Comparison of ENCODE assay signal across 8 cellular contexts in genomic region chr16:49857423-49858181, GRCh38. TPM values are rescaled to one million over a fixed set of nuclear protein-coding genes. Genes with fewer than 3 reads are reported as not detected.
DNase-seq lines count a peak whose midpoint lies in the region; ATAC-seq and TF ChIP-seq lines count a peak whose summit lies in the region.

No MANE protein-coding gene starts in this region.

- H3K9ac ChIP-seq in HCT116 (ENCODE audit: low read length) = 0 out of 2 replicates have a peak overlapping the region, but pooled peaks have one; percentile 11
- H3K9ac ChIP-seq in OCI-LY3 (ENCODE audit: low read length) = no peak overlapping the region

- H4K20me1 ChIP-seq in HCT116 (ENCODE audit: insufficient read depth) (no peaks in the 10 kb centered on the region), OCI-LY3 (ENCODE audit: insufficient read depth, low read length) (no peaks in the 10 kb centered on the region)

- peak overlapping the region; percentile 94 for H3K4me2 ChIP-seq in HCT116 (ENCODE audit: low read length)
- peak overlapping the region; percentile 75 for H3K4me2 ChIP-seq in OCI-LY3 (ENCODE audit: low read length)

- WGBS in heart right ventricle, 2 donors = 1% methylated on average over 52 of the region's 52 CpGs

- peak; percentile 64 for ATAC-seq in HCT116
- ATAC-seq in heart right ventricle = peak in 1 of 8 donors; percentile 1
- no peak for ATAC-seq in GM19463 (IDR thresholded peaks at IDR 0.05; ENCODE audit: unreplicated experiment)
- no peak for ATAC-seq in GM21717 (IDR thresholded peaks at IDR 0.05; ENCODE audit: unreplicated experiment)

- peak overlapping the region; percentile 88 for H3K4me3 Mint-ChIP-seq in progenitor cell of endocrine pancreas (ENCODE audit: low read depth)

- H3K9me2 ChIP-seq in HCT116 (ENCODE audit: insufficient read depth) = no peaks in the 10 kb centered on the region

- peaks cover 27% of the 10 kb centered on the region for H3K4me1 Mint-ChIP-seq in progenitor cell of endocrine pancreas (ENCODE audit: low read depth)

- H3K27ac ChIP-seq in HCT116 (ENCODE audit: low read depth, low read length) (no peak overlapping the region; the same call in 1 of the 2 replicates), OCI-LY3 (ENCODE audit: low read length) (no peak overlapping the region), heart right ventricle (peak overlapping the region in 9 of 10 donors; percentile 85 to 99 (median 94))

- H3K4me1 ChIP-seq in HCT116 (ENCODE audit: control insufficient read depth in 1 of 2, insufficient read depth in 2 of 2, low read length in 2 of 2) (peaks cover 8 to 26% of the 10 kb centered on the region in 2 experiments; a peak in 3 of 4 replicates), OCI-LY3 (ENCODE audit: low read length) (no peaks in the 10 kb centered on the region), heart right ventricle (peaks cover 0 to 50% (median 36%) of the 10 kb centered on the region in 9 donors)

- H3K9me3 ChIP-seq in HCT116 (ENCODE audit: control insufficient read depth in 1 of 2, insufficient read depth in 1 of 2, low read depth in 1 of 2, low read length in 2 of 2) (no peaks in the 10 kb centered on the region), OCI-LY3 (ENCODE audit: insufficient read depth, low read length) (no peaks in the 10 kb centered on the region), heart right ventricle (no peaks in the 10 kb centered on the region)

- peak; percentile 56 for TF ChIP-seq RAD21 in HCT116 (IDR thresholded peaks at IDR 0.05; ENCODE audit: low read depth)

- H3K27me3 ChIP-seq in HCT116 (ENCODE audit: insufficient read depth, low read length) = peaks cover 20% of the 10 kb centered on the region; the same call in 1 of the 2 replicates
- H3K27me3 ChIP-seq in OCI-LY3 (ENCODE audit: low read depth, low read length) = peaks cover 28% of the 10 kb centered on the region
- peaks cover 0 to 82% (median 0%) of the 10 kb centered on the region in 7 donors for H3K27me3 ChIP-seq in heart right ventricle

- H3K36me3 ChIP-seq in HCT116 (ENCODE audit: control insufficient read depth in 1 of 2, insufficient read depth in 2 of 2, low read length in 2 of 2) (no peaks in the 10 kb centered on the region), OCI-LY3 (replicated peaks; ENCODE audit: low read depth, low read length) (no peaks in the 10 kb centered on the region), heart right ventricle (no peaks in the 10 kb centered on the region)

- H3K4me3 ChIP-seq in AG10803 (ENCODE audit: low read length) (peak overlapping the region; percentile 52), HCT116 (replicated peaks in 1 of 2; ENCODE audit: low read depth in 1 of 2, low read length in 2 of 2) (peak overlapping the region; percentile 48 to 63), OCI-LY3 (ENCODE audit: low read length) (0 out of 2 replicates have a peak overlapping the region, but pooled peaks have one; percentile 86), heart right ventricle (peak overlapping the region in 9 of 10 donors; percentile 57 to 84 (median 72))

- no peaks in the 10 kb centered on the region for H3K36me3 Mint-ChIP-seq in progenitor cell of endocrine pancreas (ENCODE audit: insufficient read depth)

- peaks cover 8% of the 10 kb centered on the region for H3K27me3 Mint-ChIP-seq in progenitor cell of endocrine pancreas

- H3K79me2 ChIP-seq in HCT116 (ENCODE audit: insufficient read depth, low read length) = no peaks in the 10 kb centered on the region
- H3K79me2 ChIP-seq in OCI-LY3 (ENCODE audit: low read length) = no peaks in the 10 kb centered on the region

- peak overlapping the region; percentile 94 for H3K27ac Mint-ChIP-seq in progenitor cell of endocrine pancreas

- no peak for TF ChIP-seq POLR2A in HCT116 (IDR thresholded peaks at IDR 0.05; ENCODE audit: borderline replicate concordance, extremely low read depth, insufficient read depth, insufficient read length)

- POLR2A ChIA-PET in HCT116 (lab: Charles Lee) = no interaction called here

- RAD21 ChIA-PET in HCT116 (lab: Charles Lee; ENCODE audit: low non-redundant PET in 1 of 2, low total read pairs in 2 of 2, uncharacterized antibody in 2 of 2, unreplicated experiment in 2 of 2) = interaction anchor here in 1 of 2 experiments (1.0 kb wide), 1 partner anchor 64 kb away, joined by 5 read pairs; no protein-coding TSS in a partner anchor

- H2AFZ ChIP-seq in HCT116 (ENCODE audit: low read depth, low read length, poor library complexity, severe bottlenecking) (peak overlapping the region; percentile 80), OCI-LY3 (ENCODE audit: low read depth, low read length) (no peak overlapping the region)

- H3K9me3 Mint-ChIP-seq in progenitor cell of endocrine pancreas (ENCODE audit: low read depth) = no peaks in the 10 kb centered on the region

- intact Hi-C loops in HCT116 (cut with micrococcal nuclease) (loop anchor here (5.0 to 10.0 kb wide), 2 partner anchors 65 to 243 kb away; no protein-coding TSS in a partner anchor), heart right ventricle (cut with DNase I) (loop anchor here in 7 of 10 donors (2.0 to 10.0 kb wide), 10 partner anchors 80 to 365 kb away; no protein-coding TSS in a partner anchor)

- CTCF ChIA-PET in HCT116 (lab: Charles Lee) = interaction anchor here (0.6 to 3.0 kb wide), 19 partner anchors 9 to 949 kb away, joined by 3 to 24 read pairs (median 4); partner anchors contain the start of gene CNEP1R1

- TF ChIP-seq CTCF in AG10803 (conservative IDR thresholded peaks at IDR 0.05; ENCODE audit: low read length) = peak; percentile 64
- TF ChIP-seq CTCF in HCT116 (IDR thresholded peaks at IDR 0.05 in 2 of 3, conservative IDR thresholded peaks at IDR 0.05 in 1 of 3; ENCODE audit: borderline replicate concordance in 1 of 3, insufficient read depth in 1 of 3, low read depth in 2 of 3, low read length in 2 of 3) = peak; percentile 85 to 97 (median 96)
- TF ChIP-seq CTCF in OCI-LY3 (IDR thresholded peaks at IDR 0.05; ENCODE audit: low read depth, low read length) = peak; percentile 73
- peak; percentile 78 to 94 (median 89) for TF ChIP-seq CTCF in heart right ventricle (IDR thresholded peaks at IDR 0.05)
- peak; percentile 96 for TF ChIP-seq CTCF in progenitor cell of endocrine pancreas (IDR thresholded peaks at IDR 0.05; ENCODE audit: unreplicated experiment)

- BruUV-seq in HCT116 (replicated peaks; lab: Mats Ljungman, UMichigan) = no TSS peak

- peak; percentile 33 for DNase-seq in AG10803 (ENCODE audit: low read depth)
- DNase-seq in HCT116 (ENCODE audit: low read depth, low spot score) = peak; percentile 60
- DNase-seq in activated naive CD4-positive, alpha-beta T cell treated with anti-CD3 and anti-CD28 coated beads, Interleukin-2, amount 50 U/mL, for 16 hours = peak; percentile 47
- peak; percentile 60 to 62 for DNase-seq in heart right ventricle
- peak; percentile 64 for DNase-seq in progenitor cell of endocrine pancreas (ENCODE audit: low spot score, unreplicated experiment)

TF ChIP-seq in HCT116, 20 proteins besides CTCF, POLR2A, EP300 and RAD21:
- TF ChIP-seq SIN3A (IDR thresholded peaks at IDR 0.05; ENCODE audit: low read depth) (no peak), YY1 (IDR thresholded peaks at IDR 0.05; ENCODE audit: extremely low read depth, insufficient replicate concordance, low read depth, low read length) (peak; percentile 17), EZH2phosphoT487 (IDR thresholded peaks at IDR 0.05; ENCODE audit: borderline replicate concordance) (no peak), ZNF274 (IDR thresholded peaks at IDR 0.05; ENCODE audit: low read depth, low read length) (no peak), SP1 (IDR thresholded peaks at IDR 0.05; ENCODE audit: low read depth) (no peak), ATF3 (IDR thresholded peaks at IDR 0.05) (no peak), ELF1 (IDR thresholded peaks at IDR 0.05; ENCODE audit: borderline replicate concordance, low read depth) (no peak), POLR2AphosphoS5 (IDR thresholded peaks at IDR 0.05; ENCODE audit: low read depth, low read length) (no peak), ZBTB33 (IDR thresholded peaks at IDR 0.05; ENCODE audit: extremely low read depth, insufficient replicate concordance, low read length) (no peak)

RNA-seq across cellular contexts. Expression of gene ZNF423, which starts 1.7 kb away (rescaled TPM):
- total RNA-seq in HCT116 (2021; ENCODE audit: unreplicated experiment) (0.22 TPM), heart right ventricle (10 to 100 TPM in 2 of 10 donors, 1 to 10 TPM in 8; 4.2 to 10.6 (median 7.4) TPM), progenitor cell of endocrine pancreas (47.7 and 49.8 TPM in 2 replicates)
- 0.11 and 0.14 TPM in 2 replicates for polyA plus RNA-seq in HCT116 (2012)
- 1 to 10 TPM; 2.6 to 2.9 TPM for polyA plus RNA-seq in heart right ventricle

Comparison
In these comparisons a context has a peak if more than half of its experiments do, and no peak if none do; other contexts are left out.
1. H3K27ac ChIP-seq: peak in heart right ventricle (9 of 10); none in HCT116 (single experiment) and OCI-LY3 (single experiment).
2. Peak in every context shown above with its lines, with median percentiles within 50 percentile points of each other: DNase-seq, H3K4me3 ChIP-seq and CTCF ChIP-seq.